13 cellular contexts compared by ENCODE assay signal in genomic region chr16:65414284-65414984, GRCh38.
DNase-seq lines count a peak whose midpoint lies in the region; ATAC-seq and TF ChIP-seq lines count a peak whose summit lies in the region.
"Had no signal": no experiment of that assay in that cellular context is flagged by ENCODE, and none has a peak within 500 bp of the region (broad histone marks: within the 10 kb centered on the region; RNA-seq: fewer than 3 reads in every experiment).

No MANE protein-coding gene starts in this region.

- no peak overlapping the region for H3K18ac ChIP-seq in IMR-90 (ENCODE audit: low read depth, low read length)

- H3K36me3 ChIP-seq in BLaER1 treated with 17β-estradiol and CSF1 and Interleukin-3, amounts not matched to agents 10 nM and 100 nM: no peaks in the 10 kb centered on the region
- H3K36me3 ChIP-seq in IMR-90 (ENCODE audit: control insufficient read depth, insufficient read depth, low read length) (no peaks in the 10 kb centered on the region), left lung (no peaks in the 10 kb centered on the region)
- H3K36me3 ChIP-seq: right atrium auricular region had no signal

- H3K9ac ChIP-seq in BLaER1 treated with 17β-estradiol and CSF1 and Interleukin-3, amounts not matched to agents 10 nM and 100 nM: no peak overlapping the region
- no peak overlapping the region for H3K9ac ChIP-seq in IMR-90 (ENCODE audit: low read depth, low read length)

- CTCF ChIA-PET in IMR-90 (lab: Yijun Ruan, JAX): interaction anchor here (1.7 kb wide), 1 partner anchor 23 kb away, joined by 5 read pairs; no protein-coding TSS in a partner anchor

- no peak overlapping the region for H3K4ac ChIP-seq in IMR-90 (ENCODE audit: low read depth, low read length)

- no peak overlapping the region for H3K4me3 ChIP-seq in BLaER1 treated with 17β-estradiol and CSF1 and Interleukin-3, amounts not matched to agents 10 nM and 100 nM
- no peak overlapping the region for H3K4me3 ChIP-seq in IMR-90 (ENCODE audit: insufficient read depth, low read depth, low read length)
- no peak overlapping the region for H3K4me3 ChIP-seq in astrocyte of the spinal cord (ENCODE audit: low read depth, low read length)
- H3K4me3 ChIP-seq in left lung: no peak overlapping the region
- H3K4me3 ChIP-seq: right atrium auricular region had no signal

- no peak overlapping the region for H4K5ac ChIP-seq in IMR-90 (ENCODE audit: low read depth, low read length)

- no peak overlapping the region for H3K56ac ChIP-seq in IMR-90 (ENCODE audit: extremely low read depth, insufficient read depth, low read length)

- peak; percentile 81 for ATAC-seq in IMR-90 (ENCODE audit: low read depth)
- ATAC-seq in left lung: peak; percentile 51
- no peak for ATAC-seq in HG03280 (IDR thresholded peaks at IDR 0.05; ENCODE audit: unreplicated experiment)
- no peak for ATAC-seq in HG03378 (IDR thresholded peaks at IDR 0.05; ENCODE audit: unreplicated experiment)
- ATAC-seq: effector memory CD8-positive, alpha-beta T cell; Panc1 had no signal

- H3K27ac Mint-ChIP-seq in T-helper 2 cell treated with Interferon-gamma antibody and Interleukin-4, amounts not matched to agents 5 μg/mL and 100 μg/mL, for 36 hours: no peak overlapping the region
- H3K27ac Mint-ChIP-seq: effector memory CD8-positive, alpha-beta T cell had no signal

- POLR2A ChIA-PET in IMR-90 (lab: Charles Lee; ENCODE audit: unreplicated experiment): no interaction called here

- no peak overlapping the region for H2BK15ac ChIP-seq in IMR-90 (ENCODE audit: low read depth, low read length)

- H3K23ac ChIP-seq in IMR-90 (ENCODE audit: low read depth, low read length): no peak overlapping the region

- H3K27me3 Mint-ChIP-seq in T-helper 2 cell treated with Interferon-gamma antibody and Interleukin-4, amounts not matched to agents 5 μg/mL and 100 μg/mL, for 36 hours (ENCODE audit: low read depth): no peaks in the 10 kb centered on the region
- H3K27me3 Mint-ChIP-seq: effector memory CD8-positive, alpha-beta T cell had no signal

- no peaks in the 10 kb centered on the region for H3K79me1 ChIP-seq in IMR-90 (ENCODE audit: low read depth in 1 of 2, low read length in 2 of 2)

- BruUV-seq in IMR-90 (replicated peaks; lab: Mats Ljungman, UMichigan): no TSS peak

- dilution Hi-C loops in IMR-90 (cut with HindIII; ENCODE audit: low sequenced_read_pairs, unreplicated experiment): no loop called here

- H4K20me1 ChIP-seq in BLaER1 treated with 17β-estradiol and CSF1 and Interleukin-3, amounts not matched to agents 10 nM and 100 nM: no peaks in the 10 kb centered on the region
- H4K20me1 ChIP-seq in IMR-90 (ENCODE audit: insufficient read depth, low read length): no peaks in the 10 kb centered on the region

- no peaks in the 10 kb centered on the region for H3K27me3 ChIP-seq in BLaER1 treated with 17β-estradiol and CSF1 and Interleukin-3, amounts not matched to agents 10 nM and 100 nM
- H3K27me3 ChIP-seq in IMR-90 (ENCODE audit: control insufficient read depth, insufficient read depth, low read length): no peaks in the 10 kb centered on the region
- no peaks in the 10 kb centered on the region for H3K27me3 ChIP-seq in left lung
- H3K27me3 ChIP-seq: right atrium auricular region had no signal

- H2BK5ac ChIP-seq in IMR-90 (ENCODE audit: low read depth, low read length, poor library complexity, severe bottlenecking): no peak overlapping the region

- intact Hi-C loops in IMR-90 (cut with micrococcal nuclease) (loop anchor here (5.0 kb wide), 1 partner anchor 292 kb away; the partner anchor contains the start of gene CDH11), left lung (cut with DNase I) (no loop called here)

- no peak overlapping the region for H2AFZ ChIP-seq in IMR-90 (replicated peaks; ENCODE audit: low read length, poor library complexity)

- TF ChIP-seq POLR2A in IMR-90 (IDR thresholded peaks at IDR 0.05; ENCODE audit: low read depth, low read length): no peak

- TF ChIP-seq RAD21 in IMR-90 (IDR thresholded peaks at IDR 0.05; ENCODE audit: low read length): no peak; the same call in 1 of the 2 replicates

- H3K4me3 Mint-ChIP-seq in T-helper 2 cell treated with Interferon-gamma antibody and Interleukin-4, amounts not matched to agents 5 μg/mL and 100 μg/mL, for 36 hours: no peak overlapping the region
- H3K4me3 Mint-ChIP-seq: effector memory CD8-positive, alpha-beta T cell had no signal

- H3K27ac ChIP-seq in BLaER1 treated with 17β-estradiol and CSF1 and Interleukin-3, amounts not matched to agents 10 nM and 100 nM: 0 out of 22 replicates have a peak overlapping the region, but pooled peaks of 1 of the 11 experiments have one; percentile 22
- H3K27ac ChIP-seq in IMR-90 (ENCODE audit: insufficient read depth, low read length) (no peak overlapping the region), left lung (no peak overlapping the region)
- H3K27ac ChIP-seq: right atrium auricular region had no signal

- in situ Hi-C loops in IMR-90 (cut with MboI; ENCODE audit: low sequenced_read_pairs): no loop called here
- in situ Hi-C loops in astrocyte of the spinal cord (cut with HindIII; ENCODE audit: low sequenced_read_pairs): no loop called here

- H2AK5ac ChIP-seq in IMR-90 (ENCODE audit: low read depth, low read length): no peak overlapping the region

- no peak overlapping the region for H4K91ac ChIP-seq in IMR-90 (ENCODE audit: insufficient read depth, low read depth, low read length)

- H3K4me1 Mint-ChIP-seq in T-helper 2 cell treated with Interferon-gamma antibody and Interleukin-4, amounts not matched to agents 5 μg/mL and 100 μg/mL, for 36 hours (ENCODE audit: low read depth): no peaks in the 10 kb centered on the region

- TF ChIP-seq CTCF in IMR-90 (conservative IDR thresholded peaks at IDR 0.05; ENCODE audit: low read depth, low read length) (no peak), astrocyte of the spinal cord (IDR thresholded peaks at IDR 0.05; ENCODE audit: low read depth, low read length) (no peak), left lung (IDR thresholded peaks at IDR 0.05) (no peak)

- H3K14ac ChIP-seq in IMR-90 (replicated peaks; ENCODE audit: low read depth, low read length): no peak overlapping the region

- H2AK9ac ChIP-seq in IMR-90 (replicated peaks; ENCODE audit: low read depth, low read length, poor library complexity): no peak overlapping the region

- no peak overlapping the region for H2BK20ac ChIP-seq in IMR-90 (ENCODE audit: low read depth, low read length)

- H3K9me1 ChIP-seq in IMR-90 (ENCODE audit: insufficient read depth, low read length): no peaks in the 10 kb centered on the region

- WGBS in IMR-90 (ENCODE audit: extremely low coverage in 2 of 2, insufficient read length in 1 of 2), 2 experiments: no CpG with 5 or more reads among the region's 7 CpGs

- no peaks in the 10 kb centered on the region for H3K36me3 Mint-ChIP-seq in T-helper 2 cell treated with Interferon-gamma antibody and Interleukin-4, amounts not matched to agents 5 μg/mL and 100 μg/mL, for 36 hours (ENCODE audit: low read depth)

- DNase-seq in IMR-90: peak; percentile 87
- peak; percentile 83 for DNase-seq in astrocyte of the spinal cord (ENCODE audit: low read depth, low spot score)
- DNase-seq in left lung: no peak
- no peak for DNase-seq in T-helper 2 cell treated with Interferon-gamma antibody and Interleukin-4, amounts not matched to agents 5 μg/mL and 100 μg/mL, for 36 hours (ENCODE audit: low spot score)
- DNase-seq in activated naive CD4-positive, alpha-beta T cell treated with Interleukin-2 at 50 U/mL for 16 hours: no peak
- DNase-seq: activated CD4-positive, CD25-positive, alpha-beta regulatory T cell; effector memory CD8-positive, alpha-beta T cell; NCI-H187 had no signal

- H3K4me1 ChIP-seq in BLaER1 treated with 17β-estradiol and CSF1 and Interleukin-3, amounts not matched to agents 10 nM and 100 nM: peaks cover 3 to 15% (median 9%) of the 10 kb centered on the region in 10 experiments; a peak in 16 of 20 replicates
- H3K4me1 ChIP-seq in IMR-90 (ENCODE audit: control insufficient read depth, insufficient read depth, low read length) (no peaks in the 10 kb centered on the region), left lung (no peaks in the 10 kb centered on the region)
- H3K4me1 ChIP-seq: right atrium auricular region had no signal

- H2BK120ac ChIP-seq in IMR-90 (ENCODE audit: low read depth, low read length): no peak overlapping the region

- H3K9me3 ChIP-seq in BLaER1 treated with 17β-estradiol and CSF1 and Interleukin-3, amounts not matched to agents 10 nM and 100 nM (replicated peaks in 1 of 11): peaks cover 3 to 12% (median 8%) of the 10 kb centered on the region in 11 experiments; a peak in 19 of 22 replicates
- H3K9me3 ChIP-seq in IMR-90 (ENCODE audit: control insufficient read depth, insufficient read depth, low read length) (no peaks in the 10 kb centered on the region; the same call in 1 of the 2 replicates), left lung (no peaks in the 10 kb centered on the region)
- H3K9me3 ChIP-seq: right atrium auricular region had no signal

- no peak overlapping the region for H4K8ac ChIP-seq in IMR-90 (ENCODE audit: low read depth in 2 of 2, low read length in 2 of 2)

- peak overlapping the region; percentile 1 to 58 (median 49); a peak in 16 of 22 replicates for H3K4me2 ChIP-seq in BLaER1 treated with 17β-estradiol and CSF1 and Interleukin-3, amounts not matched to agents 10 nM and 100 nM
- H3K4me2 ChIP-seq in IMR-90 (ENCODE audit: low read depth, low read length): no peak overlapping the region

- H3K9me3 Mint-ChIP-seq in T-helper 2 cell treated with Interferon-gamma antibody and Interleukin-4, amounts not matched to agents 5 μg/mL and 100 μg/mL, for 36 hours: peaks cover 36% of the 10 kb centered on the region

TF ChIP-seq in IMR-90, 13 proteins besides CTCF, POLR2A, EP300 and RAD21 (continues in another document):
- TF ChIP-seq MAFK (IDR thresholded peaks at IDR 0.05; ENCODE audit: low read depth, low read length) (no peak), NFE2L2 (IDR thresholded peaks at IDR 0.05; ENCODE audit: low read depth, low read length) (no peak), RFX5 (IDR thresholded peaks at IDR 0.05; ENCODE audit: low read depth, low read length) (no peak), USF2 (IDR thresholded peaks at IDR 0.05; ENCODE audit: low read depth, low read length) (peak; percentile 17; the same call in 1 of the 2 replicates), FOS (IDR thresholded peaks at IDR 0.05; ENCODE audit: low read depth, low read length) (peak; percentile 75), RCOR1 (IDR thresholded peaks at IDR 0.05; ENCODE audit: insufficient replicate concordance, low read length) (no peak), CHD1 (IDR thresholded peaks at IDR 0.05; ENCODE audit: low read depth, low read length) (no peak), BHLHE40 (IDR thresholded peaks at IDR 0.05; ENCODE audit: low read depth, low read length) (peak; percentile 71)

Comparison
In these comparisons a context has a peak if more than half of its experiments do, and no peak if none do; other contexts are left out.
1. ATAC-seq: peak in IMR-90 (single experiment) and left lung (single experiment); none in HG03280 (single experiment) and HG03378 (single experiment).
2. DNase-seq: peak in IMR-90 (single experiment) and astrocyte of the spinal cord (single experiment); none in left lung (0 of 2), T-helper 2 cell treated with Interferon-gamma antibody and Interleukin-4, amounts not matched to agents 5 μg/mL and 100 μg/mL, for 36 hours (single experiment) and activated naive CD4-positive, alpha-beta T cell treated with Interleukin-2 at 50 U/mL for 16 hours (single experiment).